ENCODE assay signal across 2 cellular contexts in the genomic region with DNA sequence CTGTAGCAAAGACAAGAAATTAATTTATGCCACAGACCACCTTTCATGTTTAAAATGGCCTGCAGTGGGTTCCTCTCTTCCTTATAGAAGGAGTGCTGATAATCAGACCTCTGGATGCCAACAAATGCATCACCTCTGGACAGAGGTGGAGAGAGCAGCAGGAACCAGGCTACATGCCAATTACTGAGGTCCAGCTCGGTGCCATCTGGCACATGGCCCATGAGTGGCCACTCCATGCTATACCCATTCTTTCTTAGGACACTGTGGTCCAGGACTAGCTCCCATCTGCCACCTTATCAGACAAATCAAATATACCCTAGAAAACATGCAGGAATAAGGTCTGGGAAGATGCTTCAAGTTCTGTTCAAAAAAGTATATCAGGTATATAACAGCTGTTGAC.
A peak's percentile ranks its signal among the peaks of the same experiment; 100 is the strongest.
TF ChIP-seq lines count a peak whose summit lies in the region.

No MANE protein-coding gene starts in this region.

TF ChIP-seq in Ishikawa, 13 proteins besides CTCF, POLR2A, EP300 and RAD21:
- TF ChIP-seq, protein P1, sequence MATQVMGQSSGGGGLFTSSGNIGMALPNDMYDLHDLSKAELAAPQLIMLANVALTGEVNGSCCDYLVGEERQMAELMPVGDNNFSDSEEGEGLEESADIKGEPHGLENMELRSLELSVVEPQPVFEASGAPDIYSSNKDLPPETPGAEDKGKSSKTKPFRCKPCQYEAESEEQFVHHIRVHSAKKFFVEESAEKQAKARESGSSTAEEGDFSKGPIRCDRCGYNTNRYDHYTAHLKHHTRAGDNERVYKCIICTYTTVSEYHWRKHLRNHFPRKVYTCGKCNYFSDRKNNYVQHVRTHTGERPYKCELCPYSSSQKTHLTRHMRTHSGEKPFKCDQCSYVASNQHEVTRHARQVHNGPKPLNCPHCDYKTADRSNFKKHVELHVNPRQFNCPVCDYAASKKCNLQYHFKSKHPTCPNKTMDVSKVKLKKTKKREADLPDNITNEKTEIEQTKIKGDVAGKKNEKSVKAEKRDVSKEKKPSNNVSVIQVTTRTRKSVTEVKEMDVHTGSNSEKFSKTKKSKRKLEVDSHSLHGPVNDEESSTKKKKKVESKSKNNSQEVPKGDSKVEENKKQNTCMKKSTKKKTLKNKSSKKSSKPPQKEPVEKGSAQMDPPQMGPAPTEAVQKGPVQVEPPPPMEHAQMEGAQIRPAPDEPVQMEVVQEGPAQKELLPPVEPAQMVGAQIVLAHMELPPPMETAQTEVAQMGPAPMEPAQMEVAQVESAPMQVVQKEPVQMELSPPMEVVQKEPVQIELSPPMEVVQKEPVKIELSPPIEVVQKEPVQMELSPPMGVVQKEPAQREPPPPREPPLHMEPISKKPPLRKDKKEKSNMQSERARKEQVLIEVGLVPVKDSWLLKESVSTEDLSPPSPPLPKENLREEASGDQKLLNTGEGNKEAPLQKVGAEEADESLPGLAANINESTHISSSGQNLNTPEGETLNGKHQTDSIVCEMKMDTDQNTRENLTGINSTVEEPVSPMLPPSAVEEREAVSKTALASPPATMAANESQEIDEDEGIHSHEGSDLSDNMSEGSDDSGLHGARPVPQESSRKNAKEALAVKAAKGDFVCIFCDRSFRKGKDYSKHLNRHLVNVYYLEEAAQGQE (IDR thresholded peaks at IDR 0.05; ENCODE audit: low read depth) = no peak
- peak; percentile 46 for TF ChIP-seq NFIC (IDR thresholded peaks at IDR 0.05)

TF ChIP-seq in GM23338, 12 proteins besides CTCF, POLR2A, EP300 and RAD21:
- TF ChIP-seq ZNF331 (CRISPR knock-in tag; IDR thresholded peaks at IDR 0.05; ENCODE audit: low read depth) = no peak
- TF ChIP-seq CREB1 (CRISPR knock-in tag; IDR thresholded peaks at IDR 0.05; ENCODE audit: low read depth) = no peak
- TF ChIP-seq, protein P1 (IDR thresholded peaks at IDR 0.05; ENCODE audit: unreplicated experiment) = no peak
- TF ChIP-seq JUNB (IDR thresholded peaks at IDR 0.05; ENCODE audit: unreplicated experiment) = no peak
- TF ChIP-seq, protein P2, sequence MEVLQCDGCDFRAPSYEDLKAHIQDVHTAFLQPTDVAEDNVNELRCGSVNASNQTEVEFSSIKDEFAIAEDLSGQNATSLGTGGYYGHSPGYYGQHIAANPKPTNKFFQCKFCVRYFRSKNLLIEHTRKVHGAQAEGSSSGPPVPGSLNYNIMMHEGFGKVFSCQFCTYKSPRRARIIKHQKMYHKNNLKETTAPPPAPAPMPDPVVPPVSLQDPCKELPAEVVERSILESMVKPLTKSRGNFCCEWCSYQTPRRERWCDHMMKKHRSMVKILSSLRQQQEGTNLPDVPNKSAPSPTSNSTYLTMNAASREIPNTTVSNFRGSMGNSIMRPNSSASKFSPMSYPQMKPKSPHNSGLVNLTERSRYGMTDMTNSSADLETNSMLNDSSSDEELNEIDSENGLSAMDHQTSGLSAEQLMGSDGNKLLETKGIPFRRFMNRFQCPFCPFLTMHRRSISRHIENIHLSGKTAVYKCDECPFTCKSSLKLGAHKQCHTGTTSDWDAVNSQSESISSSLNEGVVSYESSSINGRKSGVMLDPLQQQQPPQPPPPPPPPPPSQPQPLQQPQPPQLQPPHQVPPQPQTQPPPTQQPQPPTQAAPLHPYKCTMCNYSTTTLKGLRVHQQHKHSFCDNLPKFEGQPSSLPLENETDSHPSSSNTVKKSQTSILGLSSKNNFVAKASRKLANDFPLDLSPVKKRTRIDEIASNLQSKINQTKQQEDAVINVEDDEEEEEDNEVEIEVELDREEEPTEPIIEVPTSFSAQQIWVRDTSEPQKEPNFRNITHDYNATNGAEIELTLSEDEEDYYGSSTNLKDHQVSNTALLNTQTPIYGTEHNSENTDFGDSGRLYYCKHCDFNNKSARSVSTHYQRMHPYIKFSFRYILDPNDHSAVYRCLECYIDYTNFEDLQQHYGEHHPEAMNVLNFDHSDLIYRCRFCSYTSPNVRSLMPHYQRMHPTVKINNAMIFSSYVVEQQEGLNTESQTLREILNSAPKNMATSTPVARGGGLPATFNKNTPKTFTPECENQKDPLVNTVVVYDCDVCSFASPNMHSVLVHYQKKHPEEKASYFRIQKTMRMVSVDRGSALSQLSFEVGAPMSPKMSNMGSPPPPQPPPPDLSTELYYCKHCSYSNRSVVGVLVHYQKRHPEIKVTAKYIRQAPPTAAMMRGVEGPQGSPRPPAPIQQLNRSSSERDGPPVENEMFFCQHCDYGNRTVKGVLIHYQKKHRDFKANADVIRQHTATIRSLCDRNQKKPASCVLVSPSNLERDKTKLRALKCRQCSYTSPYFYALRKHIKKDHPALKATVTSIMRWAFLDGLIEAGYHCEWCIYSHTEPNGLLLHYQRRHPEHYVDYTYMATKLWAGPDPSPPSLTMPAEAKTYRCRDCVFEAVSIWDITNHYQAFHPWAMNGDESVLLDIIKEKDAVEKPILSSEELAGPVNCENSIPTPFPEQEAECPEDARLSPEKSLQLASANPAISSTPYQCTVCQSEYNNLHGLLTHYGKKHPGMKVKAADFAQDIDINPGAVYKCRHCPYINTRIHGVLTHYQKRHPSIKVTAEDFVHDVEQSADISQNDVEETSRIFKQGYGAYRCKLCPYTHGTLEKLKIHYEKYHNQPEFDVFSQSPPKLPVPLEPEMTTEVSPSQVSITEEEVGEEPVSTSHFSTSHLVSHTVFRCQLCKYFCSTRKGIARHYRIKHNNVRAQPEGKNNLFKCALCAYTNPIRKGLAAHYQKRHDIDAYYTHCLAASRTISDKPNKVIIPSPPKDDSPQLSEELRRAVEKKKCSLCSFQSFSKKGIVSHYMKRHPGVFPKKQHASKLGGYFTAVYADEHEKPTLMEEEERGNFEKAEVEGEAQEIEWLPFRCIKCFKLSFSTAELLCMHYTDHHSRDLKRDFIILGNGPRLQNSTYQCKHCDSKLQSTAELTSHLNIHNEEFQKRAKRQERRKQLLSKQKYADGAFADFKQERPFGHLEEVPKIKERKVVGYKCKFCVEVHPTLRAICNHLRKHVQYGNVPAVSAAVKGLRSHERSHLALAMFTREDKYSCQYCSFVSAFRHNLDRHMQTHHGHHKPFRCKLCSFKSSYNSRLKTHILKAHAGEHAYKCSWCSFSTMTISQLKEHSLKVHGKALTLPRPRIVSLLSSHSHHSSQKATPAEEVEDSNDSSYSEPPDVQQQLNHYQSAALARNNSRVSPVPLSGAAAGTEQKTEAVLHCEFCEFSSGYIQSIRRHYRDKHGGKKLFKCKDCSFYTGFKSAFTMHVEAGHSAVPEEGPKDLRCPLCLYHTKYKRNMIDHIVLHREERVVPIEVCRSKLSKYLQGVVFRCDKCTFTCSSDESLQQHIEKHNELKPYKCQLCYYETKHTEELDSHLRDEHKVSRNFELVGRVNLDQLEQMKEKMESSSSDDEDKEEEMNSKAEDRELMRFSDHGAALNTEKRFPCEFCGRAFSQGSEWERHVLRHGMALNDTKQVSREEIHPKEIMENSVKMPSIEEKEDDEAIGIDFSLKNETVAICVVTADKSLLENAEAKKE (CRISPR knock-in tag; IDR thresholded peaks at IDR 0.05) = no peak
- TF ChIP-seq EZH2 (IDR thresholded peaks at IDR 0.05; ENCODE audit: low read depth, unreplicated experiment) = no peak
TF ChIP-seq in GM23338: peak in this region for 0.
